Comparison of ENCODE assay signal across 18 cellular contexts in the genomic region with DNA sequence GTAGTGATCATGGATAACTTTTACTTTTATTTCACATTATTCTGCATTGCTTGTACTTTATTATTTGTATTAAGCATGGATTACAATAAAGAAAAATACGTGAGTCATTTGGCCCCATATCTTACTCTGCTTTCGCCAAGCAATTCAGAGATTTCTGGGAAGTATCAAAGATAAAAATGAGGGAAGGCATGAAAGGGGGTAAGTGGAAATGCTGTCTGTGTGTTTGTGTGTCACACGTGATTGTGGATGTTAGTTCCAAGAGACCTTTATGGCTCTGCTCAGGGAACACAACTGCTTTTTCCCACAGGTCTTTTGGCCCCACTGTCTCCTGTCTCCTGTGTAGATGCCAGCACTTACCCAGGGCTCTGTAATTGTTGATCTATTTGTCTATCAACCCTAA. TPM values are rescaled to one million over a fixed set of nuclear protein-coding genes. Genes with fewer than 3 reads are reported as not detected.
A peak's percentile ranks its signal among the peaks of the same experiment; 100 is the strongest.
DNase-seq lines count a peak whose midpoint lies in the region; ATAC-seq, FAIRE-seq and TF ChIP-seq lines count a peak whose summit lies in the region.
"Had no signal": no experiment of that assay in that cellular context is flagged by ENCODE, and none has a peak within 500 bp of the region (broad histone marks: within the 10 kb centered on the region; RNA-seq: fewer than 3 reads in every experiment).

No MANE protein-coding gene starts in this region.

- 49% methylated on average over 3 of the region's 3 CpGs for WGBS in right cardiac atrium
- 87 to 90% methylated on average over 3 of the region's 3 CpGs for WGBS in testis, 2 donors

- TF ChIP-seq POLR2A in testis (IDR thresholded peaks at IDR 0.05): no peak

- no peaks in the 10 kb centered on the region for H3K27me3 ChIP-seq in right cardiac atrium (ENCODE audit: control insufficient read depth, insufficient read depth)
- no peaks in the 10 kb centered on the region for H3K27me3 ChIP-seq in stomach smooth muscle (ENCODE audit: control insufficient read depth in 1 of 2, insufficient read depth in 2 of 2, low read length in 2 of 2)
- H3K27me3 ChIP-seq in testis: no peaks in the 10 kb centered on the region
- H3K27me3 ChIP-seq: BE2C had no signal

- peaks cover 6 to 13% of the 10 kb centered on the region in 2 donors for H3K36me3 ChIP-seq in stomach smooth muscle (ENCODE audit: control insufficient read depth in 2 of 2, insufficient read depth in 2 of 2, low read length in 2 of 2)
- no peaks in the 10 kb centered on the region for H3K36me3 ChIP-seq in testis (ENCODE audit: low read depth, missing control alignments)
- H3K36me3 ChIP-seq: BE2C had no signal

- ATAC-seq in right cardiac atrium (no peak), left ventricle myocardium superior (no peak)

- H3K9me3 ChIP-seq in right cardiac atrium (ENCODE audit: control insufficient read depth, low read length) (no peaks in the 10 kb centered on the region), stomach smooth muscle (ENCODE audit: control insufficient read depth in 2 of 2, low read length in 2 of 2) (no peaks in the 10 kb centered on the region), testis (no peaks in the 10 kb centered on the region)
- H3K9me3 ChIP-seq: BE2C, HAP-1 had no signal

- TF ChIP-seq CTCF in testis (IDR thresholded peaks at IDR 0.05) (no peak), D721Med (IDR thresholded peaks at IDR 0.05; ENCODE audit: insufficient read depth, missing control alignments) (no peak)

- intact Hi-C loops in right cardiac atrium (cut with DNase I): no loop called here
- intact Hi-C loops in left ventricle myocardium superior (cut with micrococcal nuclease): no loop called here
- intact Hi-C loops in testis (cut with DNase I; ENCODE audit: low total_unique reads): no loop called here

- DNase-seq in right cardiac atrium (no peak), left ventricle myocardium superior (no peak), islet precursor cell (peak; percentile 29), testis (no peak), D721Med (ENCODE audit: insufficient read length, low spot score) (no peak), HCEC 1CT (no peak)
- DNase-seq: BE2C; CD4-positive, alpha-beta memory T cell; DMS153; DND-41; GF-D8; HFFc6 had no signal

- FAIRE-seq in D721Med (lab: Jason Lieb, UNC): no peak
- FAIRE-seq: A204.1, GM19239, H1 had no signal

- H3K4me1 ChIP-seq in right cardiac atrium (ENCODE audit: control insufficient read depth, insufficient read depth, low read length) (peaks cover 24% of the 10 kb centered on the region), stomach smooth muscle (ENCODE audit: control insufficient read depth, insufficient read depth, low read length) (peaks cover 60% of the 10 kb centered on the region), testis (no peaks in the 10 kb centered on the region)

- H3K9ac ChIP-seq in stomach smooth muscle (ENCODE audit: low read length in 2 of 2): no peak overlapping the region

- H3K4me3 ChIP-seq in right cardiac atrium (ENCODE audit: low read length): no peak overlapping the region
- no peak overlapping the region for H3K4me3 ChIP-seq in stomach smooth muscle (ENCODE audit: low read length in 2 of 2)
- H3K4me3 ChIP-seq in testis: no peak overlapping the region
- H3K4me3 ChIP-seq: HAP-1 had no signal

- H3K27ac ChIP-seq in right cardiac atrium (ENCODE audit: low read length): peak overlapping the region; percentile 37
- H3K27ac ChIP-seq in stomach smooth muscle (ENCODE audit: low read length): peak overlapping the region; percentile 25
- H3K27ac ChIP-seq in testis: no peak overlapping the region
- H3K27ac ChIP-seq: C4-2B had no signal

RNA-seq across cellular contexts. Expression of a gene that starts 10.5 kb away (rescaled TPM):
- total RNA-seq in right cardiac atrium (10 to 100 TPM; 22.5 to 38.1 (median 29.2) TPM), left ventricle myocardium superior (41.3 TPM), testis (1 to 10 TPM; 5.3 to 8.1 TPM)
- polyA plus RNA-seq in right cardiac atrium (18.9 TPM), testis (ENCODE audit: insufficient read depth, low read depth, low replicate concordance) (10.6 TPM)
- total RNA-seq: CD4-positive, alpha-beta memory T cell had no signal

Comparison
In these comparisons a context has a peak if more than half of its experiments do, and no peak if none do; other contexts are left out.
1. H3K27ac ChIP-seq: peak in right cardiac atrium (single experiment) and stomach smooth muscle (single experiment); none in testis (0 of 2).